Comparison of ENCODE assay signal across 16 cellular contexts in the genomic region with DNA sequence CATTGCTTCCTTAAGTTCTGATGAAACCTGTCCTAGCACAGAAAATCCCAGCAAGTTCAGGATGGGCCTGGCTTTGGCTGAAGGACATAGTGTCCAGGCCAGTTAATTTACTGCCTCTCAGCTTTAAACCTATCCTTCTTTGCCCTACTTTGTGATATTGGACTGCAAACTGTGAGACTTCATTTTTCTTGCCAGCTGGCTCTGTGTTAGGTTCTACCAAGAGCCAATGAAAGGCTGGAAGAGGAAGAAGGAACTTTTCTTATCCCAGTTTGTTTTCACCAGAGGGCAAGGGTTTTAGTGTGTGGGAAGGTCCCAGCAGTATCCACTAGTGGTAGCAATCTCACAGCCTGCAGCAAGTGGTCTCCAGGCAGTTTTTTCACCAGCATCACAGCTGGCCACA. TPM values are rescaled to one million over a fixed set of nuclear protein-coding genes. Genes with fewer than 3 reads are reported as not detected.
DNase-seq lines count a peak whose midpoint lies in the region; ATAC-seq, FAIRE-seq and TF ChIP-seq lines count a peak whose summit lies in the region.
"Had no signal": no experiment of that assay in that cellular context is flagged by ENCODE, and none has a peak within 500 bp of the region (broad histone marks: within the 10 kb centered on the region; RNA-seq: fewer than 3 reads in every experiment).

No MANE protein-coding gene starts in this region.

- H3K36me3 Mint-ChIP-seq in progenitor cell of endocrine pancreas (ENCODE audit: insufficient read depth): peaks cover 10% of the 10 kb centered on the region

- H3K9me3 ChIP-seq in GM12878 (replicated peaks; ENCODE audit: control insufficient read depth, insufficient read depth, low read length): no peaks in the 10 kb centered on the region
- H3K9me3 ChIP-seq in right cardiac atrium (ENCODE audit: control insufficient read depth, low read length): no peaks in the 10 kb centered on the region
- no peaks in the 10 kb centered on the region for H3K9me3 ChIP-seq in OCI-LY7 (ENCODE audit: low read length)
- H3K9me3 ChIP-seq in PC-9 (ENCODE audit: insufficient read depth, low read depth): no peaks in the 10 kb centered on the region
- H3K9me3 ChIP-seq: BLaER1 treated with 17β-estradiol and CSF1 and Interleukin-3, amounts not matched to agents 10 nM and 100 nM had no signal

- H3K27me3 Mint-ChIP-seq in progenitor cell of endocrine pancreas: no peaks in the 10 kb centered on the region
- H3K27me3 Mint-ChIP-seq: activated CD4-positive, alpha-beta T cell treated with anti-CD3 and anti-CD28 coated beads, Interleukin-2, amount 10 ng/mL, durations not matched to agents 7 days and 5 days had no signal

- H2AFZ ChIP-seq in GM12878 (ENCODE audit: control insufficient read depth, low read depth, low read length): no peak overlapping the region
- H2AFZ ChIP-seq in OCI-LY7 (ENCODE audit: low read length): no peak overlapping the region
- H2AFZ ChIP-seq in PC-9: no peak overlapping the region

- no peaks in the 10 kb centered on the region for H3K9me2 ChIP-seq in OCI-LY7 (ENCODE audit: insufficient read depth, low read length)
- no peaks in the 10 kb centered on the region for H3K9me2 ChIP-seq in PC-9 (ENCODE audit: insufficient read depth)

- POLR2A ChIA-PET in GM12878 (lab: Charles Lee): interaction anchor here (1.3 to 1.8 kb wide), 2 partner anchors 9 to 16 kb away, joined by 4 to 6 read pairs; no protein-coding TSS in a partner anchor
- POLR2A ChIA-PET in OCI-LY7 (lab: Charles Lee): interaction anchor here (0.9 to 1.3 kb wide), 3 partner anchors 8 to 59 kb away, joined by 3 read pairs; no protein-coding TSS in a partner anchor
- POLR2A ChIA-PET in PC-9 (lab: Charles Lee; ENCODE audit: unreplicated experiment): no interaction called here

- no peak for TF ChIP-seq EP300 in GM12878 (IDR thresholded peaks at IDR 0.05; ENCODE audit: borderline replicate concordance in 1 of 2, control insufficient read depth in 1 of 2, low read depth in 2 of 2, low read length in 2 of 2)

- H3K27ac Mint-ChIP-seq in progenitor cell of endocrine pancreas: no peak overlapping the region
- H3K27ac Mint-ChIP-seq: activated CD4-positive, alpha-beta T cell treated with anti-CD3 and anti-CD28 coated beads, Interleukin-2, amount 10 ng/mL, durations not matched to agents 7 days and 5 days had no signal

- no peak overlapping the region for H3K9ac ChIP-seq in GM12878 (ENCODE audit: control insufficient read depth, insufficient read depth, low read length)
- H3K9ac ChIP-seq: BLaER1 treated with 17β-estradiol and CSF1 and Interleukin-3, amounts not matched to agents 10 nM and 100 nM had no signal

- H3F3A ChIP-seq in PC-9 (ENCODE audit: insufficient read depth, low read depth): no peaks in the 10 kb centered on the region; the same call in 1 of the 2 replicates

- H3K79me2 ChIP-seq in GM12878 (ENCODE audit: control insufficient read depth, insufficient read depth, low read length) (peaks cover 14% of the 10 kb centered on the region), OCI-LY7 (ENCODE audit: insufficient read depth, low read depth, low read length) (peaks cover 25% of the 10 kb centered on the region), PC-9 (ENCODE audit: low read depth) (peaks cover 32% of the 10 kb centered on the region)

- H3K27ac ChIP-seq in GM12878 (ENCODE audit: control insufficient read depth, insufficient read depth) (no peak overlapping the region), right cardiac atrium (ENCODE audit: low read length) (peak overlapping the region; percentile 52), OCI-LY7 (ENCODE audit: low read depth, low read length, poor library complexity, severe bottlenecking) (no peak overlapping the region), PC-9 (no peak overlapping the region)
- H3K27ac ChIP-seq: BLaER1 treated with 17β-estradiol and CSF1 and Interleukin-3, amounts not matched to agents 10 nM and 100 nM had no signal

- peaks cover 13% of the 10 kb centered on the region for H3K4me1 Mint-ChIP-seq in progenitor cell of endocrine pancreas (ENCODE audit: low read depth)

- peaks cover 4 to 11% of the 10 kb centered on the region in 2 experiments; a peak in 3 of 4 replicates for H3K36me3 ChIP-seq in GM12878 (ENCODE audit: control insufficient read depth in 2 of 2, insufficient read depth in 2 of 2, low read length in 1 of 2)
- peaks cover 73% of the 10 kb centered on the region for H3K36me3 ChIP-seq in OCI-LY7 (ENCODE audit: insufficient read depth, low read length)
- H3K36me3 ChIP-seq in PC-9 (ENCODE audit: low read depth): peaks cover 42% of the 10 kb centered on the region

- DNase-seq in H54 (ENCODE audit: insufficient read length, low spot score) (no peak), GM12878 (ENCODE audit: low read depth, low spot score) (no peak), right cardiac atrium (peak in 1 of 3 donors; percentile 54), sciatic nerve (ENCODE audit: low spot score) (no peak), OCI-LY7 (ENCODE audit: low spot score) (no peak), progenitor cell of endocrine pancreas (ENCODE audit: low spot score, unreplicated experiment) (no peak), PC-9 (no peak)
- DNase-seq: activated CD4-positive, alpha-beta T cell treated with anti-CD3 and anti-CD28 coated beads, Interleukin-2, amount 10 ng/mL, durations not matched to agents 7 days and 5 days; KBM-7; NCI-H1417 treated with DMSO at 0.1 percent for 48 hours; NCI-H345; retina; stimulated activated CD4-positive, alpha-beta T cell treated with anti-CD3 and anti-CD28 coated beads, Interleukin-2, amount 100 ng/mL, for 48 hours had no signal

- ATAC-seq in GM12878 (0 out of 3 replicates have a peak, but pooled peaks have one; percentile 14), right cardiac atrium (peak; percentile 82 to 95), sciatic nerve (peak; percentile 91), GM18858 (IDR thresholded peaks at IDR 0.05; ENCODE audit: unreplicated experiment) (no peak)

- H3K9me3 Mint-ChIP-seq in progenitor cell of endocrine pancreas (ENCODE audit: low read depth): no peaks in the 10 kb centered on the region
- H3K9me3 Mint-ChIP-seq: activated CD4-positive, alpha-beta T cell treated with anti-CD3 and anti-CD28 coated beads, Interleukin-2, amount 10 ng/mL, durations not matched to agents 7 days and 5 days had no signal

- TF ChIP-seq CTCF in GM12878 (IDR thresholded peaks at IDR 0.05 in 2 of 3, conservative IDR thresholded peaks at IDR 0.05 in 1 of 3; ENCODE audit: control insufficient read depth in 2 of 3, extremely low read depth in 1 of 3, insufficient read depth in 1 of 3, low read depth in 3 of 3, low read length in 3 of 3): no peak
- no peak for TF ChIP-seq CTCF in OCI-LY7 (conservative IDR thresholded peaks at IDR 0.05; ENCODE audit: low read length)
- no peak for TF ChIP-seq CTCF in progenitor cell of endocrine pancreas (IDR thresholded peaks at IDR 0.05; ENCODE audit: unreplicated experiment)
- TF ChIP-seq CTCF in PC-9 (conservative IDR thresholded peaks at IDR 0.05): no peak

- in situ Hi-C loops in GM12878 (cut with MboI): no loop called here

- H3K4me2 ChIP-seq in GM12878 (ENCODE audit: control insufficient read depth, insufficient read depth) (no peak overlapping the region), OCI-LY7 (ENCODE audit: low read length) (no peak overlapping the region), PC-9 (no peak overlapping the region)

- peaks cover 11% of the 10 kb centered on the region for H3K4me1 ChIP-seq in GM12878 (ENCODE audit: control insufficient read depth, insufficient read depth, low read length)
- H3K4me1 ChIP-seq in right cardiac atrium (ENCODE audit: control insufficient read depth, insufficient read depth, low read length): peaks cover 6% of the 10 kb centered on the region
- H3K4me1 ChIP-seq in OCI-LY7 (ENCODE audit: insufficient read depth, low read length, poor library complexity, severe bottlenecking): peaks cover 12% of the 10 kb centered on the region
- no peaks in the 10 kb centered on the region for H3K4me1 ChIP-seq in PC-9 (replicated peaks; ENCODE audit: insufficient read depth)

- SMC1A ChIA-PET in GM12878 (lab: Charles Lee; ENCODE audit: uncharacterized antibody, unreplicated experiment): interaction anchor here (0.8 to 1.6 kb wide), 6 partner anchors 8 to 26 kb away, joined by 3 to 5 read pairs (median 4); a partner anchor contains a TSS

- H4K20me1 ChIP-seq in GM12878 (ENCODE audit: control insufficient read depth, insufficient read depth) (no peaks in the 10 kb centered on the region), OCI-LY7 (ENCODE audit: insufficient read depth, low read length) (no peaks in the 10 kb centered on the region), PC-9 (ENCODE audit: insufficient read depth) (peaks cover 7% of the 10 kb centered on the region; the same call in 1 of the 2 replicates)

- H3K27me3 ChIP-seq in GM12878 (replicated peaks in 1 of 2; ENCODE audit: control insufficient read depth in 2 of 2, insufficient read depth in 2 of 2, low read length in 1 of 2) (no peaks in the 10 kb centered on the region), right cardiac atrium (ENCODE audit: control insufficient read depth, insufficient read depth) (no peaks in the 10 kb centered on the region), PC-9 (ENCODE audit: insufficient read depth, low read depth) (no peaks in the 10 kb centered on the region)
- H3K27me3 ChIP-seq: BLaER1 treated with 17β-estradiol and CSF1 and Interleukin-3, amounts not matched to agents 10 nM and 100 nM had no signal

- intact Hi-C loops in GM12878 (cut with micrococcal nuclease; ENCODE audit: unreplicated experiment): no loop called here
- intact Hi-C loops in right cardiac atrium (cut with DNase I): no loop called here
- intact Hi-C loops in sciatic nerve (cut with DNase I): no loop called here
- intact Hi-C loops in OCI-LY7 (cut with micrococcal nuclease; ENCODE audit: unreplicated experiment): no loop called here
- intact Hi-C loops in PC-9 (cut with micrococcal nuclease; ENCODE audit: unreplicated experiment): no loop called here

- TF ChIP-seq POLR2A in H54 (IDR thresholded peaks at IDR 0.05; ENCODE audit: low read depth, low read length) (no peak), GM12878 (IDR thresholded peaks at IDR 0.05; ENCODE audit: low read depth, low read length) (no peak)

- RAD21 ChIA-PET in GM12878 (lab: Charles Lee; ENCODE audit: unreplicated experiment): no interaction called here

- BruUV-seq in GM12878 (replicated peaks; lab: Mats Ljungman, UMichigan) (no TSS peak), OCI-LY7 (replicated peaks; lab: Mats Ljungman, UMichigan) (no TSS peak), PC-9 (replicated peaks; lab: Mats Ljungman, UMichigan) (no TSS peak)

- CTCF ChIA-PET in GM12878 (lab: Yijun Ruan, JAX): interaction anchor here (1.0 to 1.2 kb wide), 2 partner anchors 8 to 26 kb away, joined by 3 to 4 read pairs; no protein-coding TSS in a partner anchor
- CTCF ChIA-PET in OCI-LY7 (lab: Charles Lee; ENCODE audit: unreplicated experiment): no interaction called here
- CTCF ChIA-PET in PC-9 (lab: Charles Lee): no interaction called here

- no peak for TF ChIP-seq RAD21 in GM12878 (IDR thresholded peaks at IDR 0.05; ENCODE audit: insufficient read depth, low read depth, low read length)

- no peak overlapping the region for H3K4me3 ChIP-seq in GM12878
- H3K4me3 ChIP-seq in right cardiac atrium (ENCODE audit: low read length): no peak overlapping the region
- no peak overlapping the region for H3K4me3 ChIP-seq in OCI-LY7 (ENCODE audit: low read depth, low read length, poor library complexity, severe bottlenecking)
- H3K4me3 ChIP-seq in PC-9: no peak overlapping the region
- H3K4me3 ChIP-seq: BLaER1 treated with 17β-estradiol and CSF1 and Interleukin-3, amounts not matched to agents 10 nM and 100 nM had no signal

- FAIRE-seq in H54 (lab: Jason Lieb, UNC) (peak; percentile 83), GM12878 (lab: Jason Lieb, UNC) (no peak)
- FAIRE-seq: colon had no signal

- H3K4me3 Mint-ChIP-seq in progenitor cell of endocrine pancreas (ENCODE audit: low read depth): no peak overlapping the region
- H3K4me3 Mint-ChIP-seq: activated CD4-positive, alpha-beta T cell treated with anti-CD3 and anti-CD28 coated beads, Interleukin-2, amount 10 ng/mL, durations not matched to agents 7 days and 5 days had no signal

RNA-seq across cellular contexts. Expression of a gene that starts 18.2 kb away (rescaled TPM):
- 23.2 and 23.6 TPM in 2 replicates for total RNA-seq in GM12878 (2013; cell fraction: nucleolus; rRNA removed)
- total RNA-seq in GM12878 (2014; rRNA removed): 20.9 and 24.2 TPM in 2 replicates
- total RNA-seq in GM12878 (2014; rRNA removed; fragmentation: Illumina TruSeq; extraction: Trizol): 30.8 and 31.4 TPM in 2 replicates
- 45.9 and 48.2 TPM in 2 replicates for total RNA-seq in GM12878 (2021)
- polyA plus RNA-seq in GM12878 (2011; ENCODE audit: low read depth): 11.8 TPM
- polyA plus RNA-seq in GM12878 (2011; rRNA removed): 28.9 and 48.9 TPM in 2 replicates
- polyA plus RNA-seq in GM12878 (2011; cell fraction: cytosol; rRNA removed): 4.7 and 5.7 TPM in 2 replicates
- 7.0 and 9.6 TPM in 2 replicates for polyA plus RNA-seq in GM12878 (2011; cell fraction: nucleus; rRNA removed)
- polyA plus RNA-seq in GM12878 (2012): 12.0 and 13.1 TPM in 2 replicates
- polyA plus RNA-seq in GM12878 (2014; fragmentation: Illumina TruSeq; extraction: Trizol): 30.8 and 36.2 TPM in 2 replicates
- polyA plus RNA-seq in GM12878 (2014; fragmentation: Nextera tagmentation; extraction: Ambion mirVana): 10 to 100 TPM; 19.8 to 47.4 TPM
- polyA plus RNA-seq in GM12878 (2014; rRNA removed): 19.5 and 21.3 TPM in 2 replicates
- polyA plus RNA-seq in GM12878 (2016; fragmentation: Nextera tagmentation; extraction: Ambion mirVana): 10 to 100 TPM; 36.4 to 43.0 TPM
- polyA minus RNA-seq in GM12878 (2011; rRNA and poly(A)+ RNA removed): 15.0 and 46.0 TPM in 2 replicates
- 11.2 and 13.9 TPM in 2 replicates for polyA minus RNA-seq in GM12878 (2011; cell fraction: cytosol; rRNA and poly(A)+ RNA removed)
- 5.6 and 9.3 TPM in 2 replicates for polyA minus RNA-seq in GM12878 (2011; cell fraction: nucleus; rRNA and poly(A)+ RNA removed)
- 10 to 100 TPM; 38.5 to 46.4 (median 44.6) TPM for total RNA-seq in right cardiac atrium
- polyA plus RNA-seq in right cardiac atrium: 9.0 TPM
- total RNA-seq in sciatic nerve: 61.9 TPM
- total RNA-seq in OCI-LY7 (2014; rRNA removed; shearing (Covaris generic)): 12.7 and 19.4 TPM in 2 replicates
- total RNA-seq in OCI-LY7 (2022): 43.9 and 44.0 TPM in 2 replicates
- total RNA-seq in progenitor cell of endocrine pancreas: 64.6 and 66.1 TPM in 2 replicates
- 80.3 and 93.5 TPM in 2 replicates for total RNA-seq in PC-9 (2021)
